Comparison of ENCODE assay signal across 8 cellular contexts in genomic region chr3:170180107-170180951, GRCh38. TPM values are rescaled to one million over a fixed set of nuclear protein-coding genes. Genes with fewer than 3 reads are reported as not detected.
DNase-seq lines count a peak whose midpoint lies in the region; ATAC-seq and TF ChIP-seq lines count a peak whose summit lies in the region.

No MANE protein-coding gene starts in this region.

- DNase-seq in activated T-helper 2 cell treated with anti-CD3 and anti-CD28 coated beads, Interferon-gamma antibody, Interleukin-2, Interleukin-4, amounts not matched to agents 10 μg/mL and 5 μg/mL and 100 μg/mL, durations not matched to agents 14 hours and 24 hours and 36 hours (ENCODE audit: low spot score) = no peak
- DNase-seq in left cardiac atrium (no peak), retinal pigment epithelial cell (ENCODE audit: low read depth) (no peak), NCI-H1417 treated with DMSO at 0.1 percent for 48 hours (lab: John Stamatoyannopoulos, UW) (no peak), NCI-H2171 treated with DMSO at 0.1 percent for 48 hours (lab: John Stamatoyannopoulos, UW) (no peak)

- H3K4me3 ChIP-seq in GM12875 (ENCODE audit: low read depth, low read length) (peak overlapping the region; percentile 90), retinal pigment epithelial cell (ENCODE audit: low read length) (peak overlapping the region; percentile 80)

- H3K4me1 Mint-ChIP-seq in IgD-negative memory B cell = peaks cover 16 to 27% (median 23%) of the 10 kb centered on the region in 3 donors
- H3K4me1 Mint-ChIP-seq in activated T-helper 2 cell treated with anti-CD3 and anti-CD28 coated beads, Interferon-gamma antibody, Interleukin-2, Interleukin-4, amounts not matched to agents 10 μg/mL and 5 μg/mL and 100 μg/mL, durations not matched to agents 14 hours and 24 hours and 36 hours (ENCODE audit: low read depth) = peaks cover 22% of the 10 kb centered on the region

- TF ChIP-seq CTCF in GM12875 (IDR thresholded peaks at IDR 0.05; ENCODE audit: borderline replicate concordance, insufficient read depth, low read depth, low read length) (no peak), retinal pigment epithelial cell (conservative IDR thresholded peaks at IDR 0.05; ENCODE audit: low read depth, low read length) (no peak)

- H3K27me3 Mint-ChIP-seq in IgD-negative memory B cell = no peaks in the 10 kb centered on the region
- H3K27me3 Mint-ChIP-seq in activated T-helper 2 cell treated with anti-CD3 and anti-CD28 coated beads, Interferon-gamma antibody, Interleukin-2, Interleukin-4, amounts not matched to agents 10 μg/mL and 5 μg/mL and 100 μg/mL, durations not matched to agents 14 hours and 24 hours and 36 hours (ENCODE audit: low read depth) = no peaks in the 10 kb centered on the region

- ATAC-seq in GM21619 (IDR thresholded peaks at IDR 0.05; ENCODE audit: unreplicated experiment) = peak; percentile 27
- ATAC-seq in left cardiac atrium = peak; percentile 12 to 16

- intact Hi-C loops in activated T-helper 2 cell treated with anti-CD3 and anti-CD28 coated beads, Interferon-gamma antibody, Interleukin-2, Interleukin-4, amounts not matched to agents 10 μg/mL and 5 μg/mL and 100 μg/mL, durations not matched to agents 14 hours and 24 hours and 36 hours (cut with micrococcal nuclease) = loop anchor here (2.0 to 5.0 kb wide), 7 partner anchors 42 to 416 kb away; partner anchors contain the start of genes GPR160, LRRC34, LRRIQ4 and MYNN
- intact Hi-C loops in left cardiac atrium (cut with DNase I) = loop anchor here in 1 of 2 donors (10.0 kb wide), 1 partner anchor 174 kb away; the partner anchor contains the start of gene SKIL

- H3K4me3 Mint-ChIP-seq in IgD-negative memory B cell = peak overlapping the region; percentile 93 to 100 (median 99)
- H3K4me3 Mint-ChIP-seq in activated T-helper 2 cell treated with anti-CD3 and anti-CD28 coated beads, Interferon-gamma antibody, Interleukin-2, Interleukin-4, amounts not matched to agents 10 μg/mL and 5 μg/mL and 100 μg/mL, durations not matched to agents 14 hours and 24 hours and 36 hours (ENCODE audit: low read depth) = peak overlapping the region; percentile 94

- no peaks in the 10 kb centered on the region for H3K9me3 Mint-ChIP-seq in IgD-negative memory B cell
- no peaks in the 10 kb centered on the region for H3K9me3 Mint-ChIP-seq in activated T-helper 2 cell treated with anti-CD3 and anti-CD28 coated beads, Interferon-gamma antibody, Interleukin-2, Interleukin-4, amounts not matched to agents 10 μg/mL and 5 μg/mL and 100 μg/mL, durations not matched to agents 14 hours and 24 hours and 36 hours

- peak overlapping the region; percentile 97 to 100 (median 99) for H3K27ac Mint-ChIP-seq in IgD-negative memory B cell
- H3K27ac Mint-ChIP-seq in activated T-helper 2 cell treated with anti-CD3 and anti-CD28 coated beads, Interferon-gamma antibody, Interleukin-2, Interleukin-4, amounts not matched to agents 10 μg/mL and 5 μg/mL and 100 μg/mL, durations not matched to agents 14 hours and 24 hours and 36 hours = peak overlapping the region; percentile 99

- H3K36me3 Mint-ChIP-seq in IgD-negative memory B cell = peaks cover 4% of the 10 kb centered on the region
- peaks cover 39% of the 10 kb centered on the region for H3K36me3 Mint-ChIP-seq in activated T-helper 2 cell treated with anti-CD3 and anti-CD28 coated beads, Interferon-gamma antibody, Interleukin-2, Interleukin-4, amounts not matched to agents 10 μg/mL and 5 μg/mL and 100 μg/mL, durations not matched to agents 14 hours and 24 hours and 36 hours (ENCODE audit: low read depth)

RNA-seq across cellular contexts. Expression of gene PHC3, which starts 1.2 kb away (rescaled TPM):
- 81.2 TPM for polyA plus RNA-seq in IgD-negative memory B cell
- 48.3 and 52.0 TPM in 2 replicates for total RNA-seq in activated T-helper 2 cell treated with anti-CD3 and anti-CD28 coated beads, Interferon-gamma antibody, Interleukin-2, Interleukin-4, amounts not matched to agents 10 μg/mL and 5 μg/mL and 100 μg/mL, durations not matched to agents 14 hours and 24 hours and 36 hours
- total RNA-seq in left cardiac atrium = 10 to 100 TPM; 53.0 to 56.1 TPM

RNA-seq across cellular contexts. Expression of gene PRKCI, which starts 41.9 kb away (rescaled TPM):
- 12.9 TPM for polyA plus RNA-seq in IgD-negative memory B cell
- 24.7 and 32.4 TPM in 2 replicates for total RNA-seq in activated T-helper 2 cell treated with anti-CD3 and anti-CD28 coated beads, Interferon-gamma antibody, Interleukin-2, Interleukin-4, amounts not matched to agents 10 μg/mL and 5 μg/mL and 100 μg/mL, durations not matched to agents 14 hours and 24 hours and 36 hours
- 10 to 100 TPM; 16.1 to 17.6 TPM for total RNA-seq in left cardiac atrium
